Comparison of ENCODE assay signal across 15 cellular contexts in genomic region chr2:233434666-233435375, GRCh38.
DNase-seq lines count a peak whose midpoint lies in the region; ATAC-seq and TF ChIP-seq lines count a peak whose summit lies in the region.
"Had no signal": no experiment of that assay in that cellular context is flagged by ENCODE, and none has a peak within 500 bp of the region (broad histone marks: within the 10 kb centered on the region; RNA-seq: fewer than 3 reads in every experiment).

No MANE protein-coding gene starts in this region.

- no peak overlapping the region for H3K4me3 ChIP-seq in coronary artery

- no peak overlapping the region for H3K27ac ChIP-seq in CD4-positive, alpha-beta T cell (ENCODE audit: low read depth, low read length)
- H3K27ac ChIP-seq in coronary artery: no peak overlapping the region

- DNase-seq in CD4-positive, alpha-beta T cell: peak in 1 of 10 experiments; percentile 12
- DNase-seq in KBM-7 (peak; percentile 43), coronary artery (ENCODE audit: low spot score) (peak; percentile 62), posterior vena cava (ENCODE audit: low spot score) (peak; percentile 44), NCI-H2081 treated with DMSO at 0.1 percent for 48 hours (lab: John Stamatoyannopoulos, UW) (no peak), T-helper 1 cell (no peak), HUDEP-2 (lab: John Stamatoyannopoulos, UW; ENCODE audit: unreplicated experiment in 76 of 76) (no peak)
- DNase-seq: CD8-positive, alpha-beta memory T cell; effector CD4-positive, alpha-beta T cell; NCI-H1048; NCI-H2171; stimulated activated CD4-positive, alpha-beta T cell treated with anti-CD3 and anti-CD28 coated beads, Interleukin-4, amount 100 ng/mL, for 1 hour had no signal

- peaks cover 42% of the 10 kb centered on the region for H3K4me1 Mint-ChIP-seq in CD4-positive, alpha-beta T cell (ENCODE audit: low read depth)

- CTCF ChIA-PET in CD4-positive, alpha-beta T cell (lab: Charles Lee): no interaction called here

- in situ Hi-C loops in KBM-7 (cut with MboI; ENCODE audit: low pct_unique_long_range_greater_than_20kb, low sequenced_read_pairs): no loop called here

- no peaks in the 10 kb centered on the region for H3K9me3 Mint-ChIP-seq in CD4-positive, alpha-beta T cell
- H3K9me3 Mint-ChIP-seq: activated T-helper 1 cell treated with anti-CD3 and anti-CD28 coated beads, Interleukin-12 subunit alpha, Interleukin-12 subunit beta, Interleukin-2, Interleukin-4 antibody, amounts not matched to agents 30 ng/mL and 10 ng/mL and 1 ng/mL, durations not matched to agents 14 hours and 24 hours and 36 hours; brain; CD8-positive, alpha-beta memory T cell had no signal

- no peak overlapping the region for H3K4me3 Mint-ChIP-seq in CD4-positive, alpha-beta T cell
- H3K4me3 Mint-ChIP-seq: activated T-helper 1 cell treated with anti-CD3 and anti-CD28 coated beads, Interleukin-12 subunit alpha, Interleukin-12 subunit beta, Interleukin-2, Interleukin-4 antibody, amounts not matched to agents 30 ng/mL and 10 ng/mL and 1 ng/mL, durations not matched to agents 14 hours and 24 hours and 36 hours; brain; CD8-positive, alpha-beta memory T cell; mesothelial cell of epicardium had no signal

- no peaks in the 10 kb centered on the region for H3K27me3 ChIP-seq in CD4-positive, alpha-beta T cell (ENCODE audit: control insufficient read depth, insufficient read depth, low read length)

- no peak for TF ChIP-seq CTCF in CD4-positive, alpha-beta T cell (IDR thresholded peaks at IDR 0.05)
- no peak for TF ChIP-seq CTCF in coronary artery (IDR thresholded peaks at IDR 0.05)

- POLR2A ChIA-PET in CD4-positive, alpha-beta T cell (lab: Charles Lee): interaction anchor here (0.8 to 8.1 kb wide), 2 partner anchors 14 to 31 kb away, joined by 3 to 55 read pairs; no protein-coding TSS in a partner anchor

- H3K27ac Mint-ChIP-seq in CD4-positive, alpha-beta T cell: peak overlapping the region; percentile 68
- H3K27ac Mint-ChIP-seq: activated T-helper 1 cell treated with anti-CD3 and anti-CD28 coated beads, Interleukin-12 subunit alpha, Interleukin-12 subunit beta, Interleukin-2, Interleukin-4 antibody, amounts not matched to agents 30 ng/mL and 10 ng/mL and 1 ng/mL, durations not matched to agents 14 hours and 24 hours and 36 hours; mesothelial cell of epicardium had no signal

- ATAC-seq in CD4-positive, alpha-beta T cell (ENCODE audit: poor library complexity): no peak

- no peaks in the 10 kb centered on the region for H3K9me3 ChIP-seq in CD4-positive, alpha-beta T cell (ENCODE audit: control insufficient read depth, low read length)

- intact Hi-C loops in CD4-positive, alpha-beta T cell (cut with DNase I, micrococcal nuclease): loop anchor here in 1 of 2 experiments (5.0 kb wide), 1 partner anchor 1653 kb away; the partner anchor contains the start of gene PDE6D
- intact Hi-C loops in posterior vena cava (cut with DNase I): no loop called here

- H3K36me3 Mint-ChIP-seq in CD4-positive, alpha-beta T cell (ENCODE audit: low read depth): peaks cover 88% of the 10 kb centered on the region

- H3K27me3 Mint-ChIP-seq in CD4-positive, alpha-beta T cell: no peaks in the 10 kb centered on the region
- H3K27me3 Mint-ChIP-seq: brain; CD8-positive, alpha-beta memory T cell had no signal

Comparison
In these comparisons a context has a peak if more than half of its experiments do, and no peak if none do; other contexts are left out.
1. DNase-seq: peak in KBM-7 (single experiment), coronary artery (single experiment) and posterior vena cava (single experiment); none in NCI-H2081 treated with DMSO at 0.1 percent for 48 hours (single experiment), T-helper 1 cell (0 of 5) and HUDEP-2 (0 of 76).